Comparison of ENCODE assay signal across 14 cellular contexts in the genomic region with DNA sequence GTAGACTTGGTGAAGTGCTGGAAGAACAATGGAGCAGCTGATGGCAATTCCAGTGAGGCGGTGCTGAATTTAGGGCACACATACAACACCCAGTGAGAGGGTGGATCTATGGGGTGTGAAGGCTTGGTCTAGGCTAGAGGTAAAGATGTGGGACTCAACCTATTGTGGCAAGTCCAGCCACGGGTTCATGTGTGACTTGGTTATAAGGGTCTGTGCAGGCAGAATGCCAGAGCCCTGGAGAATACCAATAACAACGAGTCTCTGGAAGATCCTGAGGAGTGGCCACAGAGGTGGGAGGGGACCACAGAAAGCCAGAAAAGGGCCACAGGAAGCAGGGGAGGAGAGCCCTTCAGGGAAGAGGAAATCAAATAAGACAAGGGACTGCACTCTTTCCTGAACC. TPM values are rescaled to one million over a fixed set of nuclear protein-coding genes. Genes with fewer than 3 reads are reported as not detected.
DNase-seq lines count a peak whose midpoint lies in the region; ATAC-seq, FAIRE-seq and TF ChIP-seq lines count a peak whose summit lies in the region.
"Had no signal": no experiment of that assay in that cellular context is flagged by ENCODE, and none has a peak within 500 bp of the region (broad histone marks: within the 10 kb centered on the region; RNA-seq: fewer than 3 reads in every experiment).

No MANE protein-coding gene starts in this region.

- no peak overlapping the region for H3K4me3 ChIP-seq in heart right ventricle
- H3K4me3 ChIP-seq in neuronal stem cell (ENCODE audit: low read length in 2 of 2) = no peak overlapping the region
- H3K4me3 ChIP-seq in aorta (ENCODE audit: low read length in 2 of 2) = no peak overlapping the region
- H3K4me3 ChIP-seq: esophagus squamous epithelium, MG63, right lobe of liver had no signal

- H3K4ac ChIP-seq in neuronal stem cell (ENCODE audit: low read length) = no peak overlapping the region

- H3K4me2 ChIP-seq in neuronal stem cell (ENCODE audit: insufficient read depth, low read length, poor library complexity, severe bottlenecking) = no peak overlapping the region

- 39 to 46% methylated on average over 3 of the region's 3 CpGs for WGBS in heart right ventricle, 2 donors
- WGBS in neuronal stem cell (ENCODE audit: extremely low coverage in 2 of 2, insufficient read length in 2 of 2, insufficient replicate concordance in 1 of 2), 2 donors = no CpG with 5 or more reads among the region's 3 CpGs
- 51 to 58% methylated on average over 3 of the region's 3 CpGs for WGBS in aorta, 2 donors

- H3K9ac ChIP-seq in neuronal stem cell (ENCODE audit: low read depth, low read length, poor library complexity) = no peak overlapping the region

- H2AFZ ChIP-seq in neuronal stem cell (ENCODE audit: low read length) = no peak overlapping the region

- H3K27ac ChIP-seq in heart right ventricle (peak overlapping the region in 7 of 10 donors; percentile 1 to 84 (median 39)), neuronal stem cell (replicated peaks; ENCODE audit: low read length) (no peak overlapping the region), aorta (ENCODE audit: low read depth in 1 of 2, low read length in 2 of 2) (peak overlapping the region; percentile 23 to 31)
- H3K27ac ChIP-seq: right lobe of liver had no signal

- no peaks in the 10 kb centered on the region for H3K9me3 Mint-ChIP-seq in dendritic cell treated with granulocyte-macrophage colony-stimulating factor and Interleukin-4, amounts not matched to agents 40 ng/mL and 50 ng/mL, for 4 days

- TF ChIP-seq CTCF in heart right ventricle (IDR thresholded peaks at IDR 0.05) = no peak

- no peaks in the 10 kb centered on the region for H3K9me3 ChIP-seq in heart right ventricle
- H3K9me3 ChIP-seq in neuronal stem cell (replicated peaks in 1 of 2; ENCODE audit: control insufficient read depth in 2 of 2, insufficient read depth in 1 of 2, low read depth in 1 of 2, low read length in 2 of 2) = peaks cover 0 to 2% of the 10 kb centered on the region in 2 donors
- H3K9me3 ChIP-seq in aorta (ENCODE audit: control insufficient read depth, low read length) = no peaks in the 10 kb centered on the region
- H3K9me3 ChIP-seq: esophagus squamous epithelium, MG63, right lobe of liver had no signal

- no peak overlapping the region for H2BK12ac ChIP-seq in neuronal stem cell (ENCODE audit: low read length)

- no peak overlapping the region for H2BK15ac ChIP-seq in neuronal stem cell (ENCODE audit: low read length)

- H3K36me3 ChIP-seq in heart right ventricle (peaks cover 0 to 13% (median 0%) of the 10 kb centered on the region in 9 donors), neuronal stem cell (replicated peaks in 1 of 2; ENCODE audit: control insufficient read depth in 2 of 2, insufficient read depth in 2 of 2, low read length in 2 of 2) (peaks cover 3 to 49% of the 10 kb centered on the region in 2 donors), aorta (ENCODE audit: control insufficient read depth in 1 of 2, insufficient read depth in 2 of 2, low read length in 1 of 2) (no peaks in the 10 kb centered on the region)
- H3K36me3 ChIP-seq: MG63, right lobe of liver had no signal

- TF ChIP-seq POLR2A in GM12892 (IDR thresholded peaks at IDR 0.05; ENCODE audit: low read depth, low read length) = no peak

- no peak for FAIRE-seq in GM12892 (lab: Jason Lieb, UNC)
- FAIRE-seq: urothelium cell line had no signal

- H3K27ac Mint-ChIP-seq in dendritic cell treated with granulocyte-macrophage colony-stimulating factor and Interleukin-4, amounts not matched to agents 40 ng/mL and 50 ng/mL, for 4 days = peak overlapping the region; percentile 11

- DNase-seq in heart right ventricle (no peak), Right ventricle myocardium inferior (ENCODE audit: missing footprints) (no peak), neuronal stem cell (ENCODE audit: low spot score) (no peak), aorta (no peak), 8988T (no peak), DMS 273 treated with DMSO at 0.1 percent for 48 hours (lab: John Stamatoyannopoulos, UW) (no peak), GM12892 (ENCODE audit: insufficient read length) (no peak)
- DNase-seq: cerebellar nuclear complex, esophagus squamous epithelium, MG63, NCI-H2107, right lobe of liver had no signal

- H3K18ac ChIP-seq in neuronal stem cell (ENCODE audit: low read length) = peak overlapping the region; percentile 27

- no peak overlapping the region for H3K4me3 Mint-ChIP-seq in dendritic cell treated with granulocyte-macrophage colony-stimulating factor and Interleukin-4, amounts not matched to agents 40 ng/mL and 50 ng/mL, for 4 days

- no peak overlapping the region for H3K23ac ChIP-seq in neuronal stem cell (ENCODE audit: low read depth, low read length, poor library complexity)

- no peaks in the 10 kb centered on the region for H3K27me3 ChIP-seq in heart right ventricle
- H3K27me3 ChIP-seq in neuronal stem cell (ENCODE audit: control insufficient read depth in 3 of 3, insufficient read depth in 3 of 3, low read depth in 1 of 3, low read length in 3 of 3) = no peaks in the 10 kb centered on the region
- no peaks in the 10 kb centered on the region for H3K27me3 ChIP-seq in aorta (ENCODE audit: control insufficient read depth in 1 of 2, insufficient read depth in 2 of 2, low read length in 1 of 2)
- H3K27me3 ChIP-seq: esophagus squamous epithelium, MG63, right lobe of liver had no signal

- peaks cover 6% of the 10 kb centered on the region for H3K79me1 ChIP-seq in neuronal stem cell (ENCODE audit: low read depth, low read length)

- H4K8ac ChIP-seq in neuronal stem cell (ENCODE audit: low read depth, low read length) = no peak overlapping the region

- peaks cover 34% of the 10 kb centered on the region for H3K36me3 Mint-ChIP-seq in dendritic cell treated with granulocyte-macrophage colony-stimulating factor and Interleukin-4, amounts not matched to agents 40 ng/mL and 50 ng/mL, for 4 days (ENCODE audit: low read depth)

- peak overlapping the region; percentile 23 for H2AK5ac ChIP-seq in neuronal stem cell (ENCODE audit: low read depth, low read length)

- H2BK120ac ChIP-seq in neuronal stem cell (ENCODE audit: low read depth, low read length) = no peak overlapping the region

- ATAC-seq in heart right ventricle (no peak), Right ventricle myocardium inferior (no peak), aorta (ENCODE audit: low FRiP score) (no peak)
- ATAC-seq: right lobe of liver had no signal

- H2BK5ac ChIP-seq in neuronal stem cell (ENCODE audit: low read length) = no peak overlapping the region

- H3K4me1 Mint-ChIP-seq in dendritic cell treated with granulocyte-macrophage colony-stimulating factor and Interleukin-4, amounts not matched to agents 40 ng/mL and 50 ng/mL, for 4 days (ENCODE audit: low read depth) = peaks cover 54% of the 10 kb centered on the region

- H3K27me3 Mint-ChIP-seq in dendritic cell treated with granulocyte-macrophage colony-stimulating factor and Interleukin-4, amounts not matched to agents 40 ng/mL and 50 ng/mL, for 4 days = no peaks in the 10 kb centered on the region

- peaks cover 35 to 96% (median 71%) of the 10 kb centered on the region in 9 donors for H3K4me1 ChIP-seq in heart right ventricle
- H3K4me1 ChIP-seq in neuronal stem cell (ENCODE audit: control insufficient read depth in 2 of 2, insufficient read depth in 1 of 2, low read depth in 1 of 2, low read length in 2 of 2) = peaks cover 46 to 48% of the 10 kb centered on the region in 2 donors
- H3K4me1 ChIP-seq in aorta (ENCODE audit: control insufficient read depth in 1 of 2, insufficient read depth in 2 of 2, low read length in 2 of 2) = peaks cover 13 to 25% of the 10 kb centered on the region in 2 donors

- no peak overlapping the region for H4K91ac ChIP-seq in neuronal stem cell (ENCODE audit: low read depth, low read length, poor library complexity)

- intact Hi-C loops in heart right ventricle (cut with DNase I) = loop anchor here in 1 of 10 donors (10.0 kb wide), 1 partner anchor 46 kb away; no protein-coding TSS in a partner anchor
- intact Hi-C loops in Right ventricle myocardium inferior (cut with DNase I) = no loop called here
- intact Hi-C loops in dendritic cell treated with granulocyte-macrophage colony-stimulating factor and Interleukin-4, amounts not matched to agents 40 ng/mL and 50 ng/mL, for 4 days (cut with micrococcal nuclease) = no loop called here
- intact Hi-C loops in aorta (cut with DNase I) = no loop called here

- no peak overlapping the region for H3K14ac ChIP-seq in neuronal stem cell (ENCODE audit: low read length)

RNA-seq across cellular contexts. Expression of gene VGLL4, which starts 55.0 kb away (rescaled TPM):
- total RNA-seq in heart right ventricle (10 to 100 TPM; 20.8 to 46.1 (median 30.3) TPM), Right ventricle myocardium inferior (26.8 TPM), aorta (100 to 1,000 TPM in 1 of 2 donors, 10 to 100 TPM in 1; 93.5 to 104 TPM)
- polyA plus RNA-seq in heart right ventricle (10 to 100 TPM; 14.5 to 28.2 TPM), aorta (10 to 100 TPM; 44.7 to 47.8 TPM)
- 67.7 TPM for polyA plus RNA-seq in neuronal stem cell (2013, experiment 1 of 2)
- polyA plus RNA-seq in neuronal stem cell (2013, experiment 2 of 2) = 69.5 TPM
- polyA plus RNA-seq in GM12892 (2012; ENCODE audit: missing spikeins) = 36.5 TPM
